ENCODE assay signal across 14 cellular contexts in genomic region chr3:59782664-59783063, GRCh38.
"Had no signal": no experiment of that assay in that cellular context is flagged by ENCODE, and none has a peak within 500 bp of the region (broad histone marks: within the 10 kb centered on the region; RNA-seq: fewer than 3 reads in every experiment).

No MANE protein-coding gene starts in this region.

- H3K27me3 ChIP-seq: dorsolateral prefrontal cortex, gastrocnemius medialis, heart right ventricle had no signal

- H3K36me3 Mint-ChIP-seq: natural killer cell had no signal

- H3K4me3 Mint-ChIP-seq: neural crest cell had no signal

- H3K9me3 ChIP-seq: gastrocnemius medialis, heart right ventricle had no signal

- H3K27ac ChIP-seq: coronary artery, dorsolateral prefrontal cortex, gastrocnemius medialis, heart right ventricle, skin epidermis had no signal

- H3K9me3 Mint-ChIP-seq: natural killer cell had no signal

- DNase-seq: dorsolateral prefrontal cortex; effector CD8-positive, alpha-beta T cell; gastrocnemius medialis; heart right ventricle; hypothalamus; kidney glomerular epithelial cell; natural killer cell; posterior cingulate gyrus; stimulated activated CD4-positive, alpha-beta T cell treated with anti-CD3 and anti-CD28 coated beads, Interleukin-12 subunit alpha, Interleukin-12 subunit beta, amount 100 ng/mL, for 4 hours; stimulated activated naive CD4-positive, alpha-beta T cell treated with Interleukin-2 at 50 U/mL for 16 hours; trophoblast cell had no signal

- H3K36me3 ChIP-seq: gastrocnemius medialis, heart right ventricle had no signal

- H3K4me1 ChIP-seq: gastrocnemius medialis, heart right ventricle had no signal

- H3K4me1 Mint-ChIP-seq: neural crest cell had no signal

- H3K4me3 ChIP-seq: coronary artery, dorsolateral prefrontal cortex, gastrocnemius medialis, heart right ventricle, skin epidermis had no signal
